8 cellular contexts compared by ENCODE assay signal in genomic region chr17:18033442-18034099, GRCh38. TPM values are rescaled to one million over a fixed set of nuclear protein-coding genes. Genes with fewer than 3 reads are reported as not detected.
DNase-seq lines count a peak whose midpoint lies in the region; ATAC-seq, FAIRE-seq and TF ChIP-seq lines count a peak whose summit lies in the region.

No MANE protein-coding gene starts in this region.

- H3K4me3 ChIP-seq in cardiac fibroblast (replicated peaks in 1 of 2; ENCODE audit: low read depth in 2 of 2, low read length in 2 of 2) (no peak overlapping the region), kidney (ENCODE audit: low read length in 2 of 2) (no peak overlapping the region)

- peak; percentile 75 for ATAC-seq in HG02759 (IDR thresholded peaks at IDR 0.05; ENCODE audit: unreplicated experiment)

- H3K9me3 ChIP-seq in kidney (ENCODE audit: control insufficient read depth in 1 of 2, low read length in 2 of 2): no peaks in the 10 kb centered on the region

- no peaks in the 10 kb centered on the region for H3K36me3 ChIP-seq in kidney (ENCODE audit: control insufficient read depth in 1 of 2, insufficient read depth in 2 of 2, low read length in 2 of 2)

- peaks cover 4 to 12% of the 10 kb centered on the region in 2 donors for H3K4me1 ChIP-seq in kidney (ENCODE audit: control insufficient read depth in 1 of 2, insufficient read depth in 1 of 2, low read depth in 1 of 2, low read length in 2 of 2)

- intact Hi-C loops in kidney (cut with DNase I): loop anchor here (10.0 kb wide), 2 partner anchors 139 to 359 kb away; no protein-coding TSS in a partner anchor

- no peak overlapping the region for H3K9ac ChIP-seq in kidney (ENCODE audit: low read length in 2 of 2)

- H3K27ac ChIP-seq in kidney (ENCODE audit: low read depth in 2 of 2, low read length in 2 of 2): no peak overlapping the region

- peak; percentile 48 for TF ChIP-seq CTCF in cardiac fibroblast (IDR thresholded peaks at IDR 0.05; ENCODE audit: low read depth, low read length)
- peak; percentile 49 for TF ChIP-seq CTCF in kidney (IDR thresholded peaks at IDR 0.05; ENCODE audit: borderline replicate concordance, extremely low read depth, insufficient read depth)

- DNase-seq in activated effector memory CD4-positive, alpha-beta T cell treated with anti-CD3 and anti-CD28 coated beads, Interleukin-2, amount 50 U/mL, for 16 hours: peak; percentile 72
- DNase-seq in activated effector memory CD4-positive, alpha-beta T cell treated with Interleukin-2 at 50 U/mL for 16 hours: no peak
- DNase-seq in NCI-H187 (lab: John Stamatoyannopoulos, UW): peak; percentile 7 to 36
- DNase-seq in SW480 (ENCODE audit: low spot score): peak; percentile 91
- DNase-seq in cardiac fibroblast (ENCODE audit: low read depth in 2 of 2): peak; percentile 92 to 93
- no peak for DNase-seq in kidney
- DNase-seq in stimulated activated CD8-positive, alpha-beta memory T cell treated with anti-CD3 and anti-CD28 coated beads, Interleukin-15, amount 100 ng/mL, for 48 hours (ENCODE audit: low read depth in 2 of 2): peak; percentile 7 to 22

- FAIRE-seq in kidney (lab: Jason Lieb, UNC): peak; percentile 84

RNA-seq across cellular contexts. Expression of gene ATPAF2, which starts 5.4 kb away (rescaled TPM):
- 27.0 TPM for total RNA-seq in kidney
- 52.1 TPM for polyA plus RNA-seq in kidney (ENCODE audit: insufficient read depth, low read depth, low replicate concordance)

RNA-seq across cellular contexts. Expression of gene GID4, which starts 5.6 kb away (rescaled TPM):
- 8.7 TPM for total RNA-seq in kidney
- 3.4 TPM for polyA plus RNA-seq in kidney (ENCODE audit: insufficient read depth, low read depth, low replicate concordance)

RNA-seq across cellular contexts. Expression of gene DRG2, which starts 54.2 kb away (rescaled TPM):
- 39.2 TPM for total RNA-seq in kidney
- polyA plus RNA-seq in kidney (ENCODE audit: insufficient read depth, low read depth, low replicate concordance): 49.3 TPM

Comparison
In these comparisons a context has a peak if more than half of its experiments do, and no peak if none do; other contexts are left out.
1. DNase-seq: peak in activated effector memory CD4-positive, alpha-beta T cell treated with anti-CD3 and anti-CD28 coated beads, Interleukin-2, amount 50 U/mL, for 16 hours (single experiment), NCI-H187 (2 of 2), SW480 (single experiment), cardiac fibroblast (2 of 2) and stimulated activated CD8-positive, alpha-beta memory T cell treated with anti-CD3 and anti-CD28 coated beads, Interleukin-15, amount 100 ng/mL, for 48 hours (2 of 2); none in activated effector memory CD4-positive, alpha-beta T cell treated with Interleukin-2 at 50 U/mL for 16 hours (single experiment) and kidney (single experiment).